Comparison of ENCODE assay signal across 23 cellular contexts in the genomic region with DNA sequence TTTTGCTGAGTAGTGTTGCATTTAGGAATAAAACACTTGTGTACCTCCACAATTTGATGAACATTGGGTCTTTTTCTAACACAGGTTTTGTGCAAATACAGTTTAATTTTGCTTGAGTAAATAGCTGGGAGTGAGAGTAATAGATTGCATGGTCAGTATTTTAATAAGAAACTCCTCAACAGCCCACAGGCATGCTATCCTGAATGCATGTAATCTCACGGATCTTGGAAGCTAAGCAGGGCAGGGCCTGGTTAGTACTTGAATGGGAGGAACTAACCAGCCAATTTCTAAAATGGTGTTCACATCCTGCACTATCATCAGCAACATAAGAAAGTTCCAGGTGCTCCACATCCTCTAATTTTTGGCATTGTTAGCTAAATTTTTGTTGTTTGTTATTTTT.
DNase-seq lines count a peak whose midpoint lies in the region; ATAC-seq, FAIRE-seq and TF ChIP-seq lines count a peak whose summit lies in the region.
"Had no signal": no experiment of that assay in that cellular context is flagged by ENCODE, and none has a peak within 500 bp of the region (broad histone marks: within the 10 kb centered on the region; RNA-seq: fewer than 3 reads in every experiment).

No MANE protein-coding gene starts in this region.

- no peak overlapping the region for H2AFZ ChIP-seq in HepG2 (ENCODE audit: low read length)

- no peak overlapping the region for H3K4me3 Mint-ChIP-seq in chondrocyte (ENCODE audit: unreplicated experiment)
- H3K4me3 Mint-ChIP-seq: CD4-positive, CD25-positive, alpha-beta regulatory T cell had no signal

- H4K20me1 ChIP-seq in HepG2 (ENCODE audit: insufficient read depth, low read length) = no peaks in the 10 kb centered on the region
- H4K20me1 ChIP-seq: BLaER1 had no signal

- no peaks in the 10 kb centered on the region for H3K9me3 ChIP-seq in HepG2 (ENCODE audit: low read length)
- no peaks in the 10 kb centered on the region for H3K9me3 ChIP-seq in right lobe of liver
- H3K9me3 ChIP-seq: BLaER1, MG63, SK-N-SH had no signal

- no peak for TF ChIP-seq CTCF in HepG2 (CRISPR knock-in tag; IDR thresholded peaks at IDR 0.05)
- TF ChIP-seq CTCF in right lobe of liver (IDR thresholded peaks at IDR 0.05) = no peak
- TF ChIP-seq CTCF in chondrocyte (IDR thresholded peaks at IDR 0.05) = no peak

- no peaks in the 10 kb centered on the region for H3K36me3 Mint-ChIP-seq in chondrocyte (ENCODE audit: low read depth)
- H3K36me3 Mint-ChIP-seq: CD4-positive, CD25-positive, alpha-beta regulatory T cell had no signal

- no TSS peak for BruUV-seq in HepG2 (replicated peaks; lab: Mats Ljungman, UMichigan)

- WGBS in HepG2 (ENCODE audit: low lambda C conversion rate) = 8% methylated on average over 1 of the region's 1 CpG
- 70% methylated on average over 1 of the region's 1 CpG for WGBS in right lobe of liver (ENCODE audit: insufficient coverage, low coverage, low lambda C conversion rate, missing lambda C conversion rate)

- H3K9ac ChIP-seq in HepG2 (ENCODE audit: insufficient read depth, low read depth, low read length) = no peak overlapping the region
- H3K9ac ChIP-seq: BLaER1, SK-N-SH had no signal

- no peak overlapping the region for H3K27ac Mint-ChIP-seq in chondrocyte (ENCODE audit: unreplicated experiment)
- H3K27ac Mint-ChIP-seq: CD4-positive, CD25-positive, alpha-beta regulatory T cell had no signal

- H3K27ac ChIP-seq in HepG2 (ENCODE audit: extremely low read length, insufficient read depth, low read length) = no peak overlapping the region
- H3K27ac ChIP-seq in right lobe of liver = no peak overlapping the region
- H3K27ac ChIP-seq: BLaER1 had no signal

- CTCF ChIA-PET in HepG2 (lab: Yijun Ruan, JAX; ENCODE audit: low intra/inter-chr PET ratio, low total read pairs) = no interaction called here

- no peaks in the 10 kb centered on the region for H3K4me1 ChIP-seq in HepG2 (ENCODE audit: insufficient read depth, low read length)
- H3K4me1 ChIP-seq in right lobe of liver = no peaks in the 10 kb centered on the region
- H3K4me1 ChIP-seq: BLaER1 had no signal

- no peaks in the 10 kb centered on the region for H3K9me3 Mint-ChIP-seq in chondrocyte (ENCODE audit: low read depth)

- in situ Hi-C loops in HepG2 (cut with HindIII; ENCODE audit: extremely low pct_ligation_motif_present, low pct_unique_long_range_greater_than_20kb) = no loop called here

- no peaks in the 10 kb centered on the region for H3K79me2 ChIP-seq in HepG2 (ENCODE audit: insufficient read depth, low read length)

- DNase-seq in HepG2 (ENCODE audit: low spot score) (no peak), right lobe of liver (no peak), astrocyte of the hippocampus (ENCODE audit: low read depth, low spot score) (peak; percentile 1), islet precursor cell (peak; percentile 49), cerebellar nuclear complex (lab: John Stamatoyannopoulos, UW) (no peak), chondrocyte (ENCODE audit: low spot score) (no peak), DMS153 treated with DMSO at 0.1 percent for 48 hours (lab: John Stamatoyannopoulos, UW; ENCODE audit: unreplicated experiment) (no peak)
- DNase-seq: 8988T; CD4-positive, CD25-positive, alpha-beta regulatory T cell; DMS53; KG1; MG63; NCI-H1694 treated with DMSO at 0.1 percent for 48 hours; NCI-H2081; NCI-H2227 treated with DMSO at 0.1 percent for 48 hours; NCI-H69; SIG-M5; SK-N-SH; SW 1271 had no signal

- H3K36me3 ChIP-seq in HepG2 (replicated peaks in 1 of 2; ENCODE audit: control insufficient read depth in 1 of 2, insufficient read depth in 2 of 2, low read length in 2 of 2) = no peaks in the 10 kb centered on the region
- H3K36me3 ChIP-seq in right lobe of liver = no peaks in the 10 kb centered on the region
- H3K36me3 ChIP-seq: BLaER1, MG63 had no signal

- H3K4me1 Mint-ChIP-seq in chondrocyte (ENCODE audit: low read depth) = peaks cover 8% of the 10 kb centered on the region
- H3K4me1 Mint-ChIP-seq: CD4-positive, CD25-positive, alpha-beta regulatory T cell had no signal

- H3K4me3 ChIP-seq in HepG2 (replicated peaks in 1 of 3; ENCODE audit: insufficient read depth in 1 of 3, low read depth in 2 of 3, low read length in 3 of 3) (no peak overlapping the region), right lobe of liver (no peak overlapping the region)
- H3K4me3 ChIP-seq: BLaER1, MG63 had no signal

- ATAC-seq in HepG2 (no peak), right lobe of liver (no peak)
- ATAC-seq: Panc1 had no signal

- POLR2A ChIA-PET in HepG2 (lab: Yijun Ruan, JAX) = no interaction called here

- H3K27me3 ChIP-seq in HepG2 (ENCODE audit: control insufficient read depth in 1 of 2, insufficient read depth in 2 of 2, low read length in 2 of 2) (no peaks in the 10 kb centered on the region), right lobe of liver (no peaks in the 10 kb centered on the region)
- H3K27me3 ChIP-seq: BLaER1, MG63 had no signal

- TF ChIP-seq POLR2A in HepG2 (IDR thresholded peaks at IDR 0.05; ENCODE audit: insufficient read depth in 1 of 2, low read depth in 2 of 2, low read length in 2 of 2) (no peak), right lobe of liver (IDR thresholded peaks at IDR 0.05) (no peak)

- no peak for TF ChIP-seq RAD21 in HepG2 (CRISPR knock-in tag; IDR thresholded peaks at IDR 0.05)

- intact Hi-C loops in HepG2 (cut with micrococcal nuclease; ENCODE audit: unreplicated experiment) (no loop called here), right lobe of liver (cut with DNase I) (no loop called here)

- H3K4me2 ChIP-seq in HepG2 (ENCODE audit: low read depth, low read length) = no peak overlapping the region
- H3K4me2 ChIP-seq: BLaER1, SK-N-SH had no signal

- TF ChIP-seq EP300 in HepG2 (IDR thresholded peaks at IDR 0.05; ENCODE audit: low read depth in 2 of 2, low read length in 2 of 2) (no peak), HepG2 (CRISPR knock-in tag; IDR thresholded peaks at IDR 0.05; ENCODE audit: borderline replicate concordance) (no peak)

- FAIRE-seq in HepG2 (lab: Jason Lieb, UNC) = no peak
- FAIRE-seq: G401.6, H54 had no signal

- H3K27me3 Mint-ChIP-seq in chondrocyte (ENCODE audit: low read depth) = no peaks in the 10 kb centered on the region
- H3K27me3 Mint-ChIP-seq: CD4-positive, CD25-positive, alpha-beta regulatory T cell had no signal

TF ChIP-seq in HepG2, 621 proteins besides CTCF, POLR2A, EP300 and RAD21:
- TF ChIP-seq EZH2 (conservative IDR thresholded peaks at IDR 0.05; ENCODE audit: low read depth, low read length) = no peak
- TF ChIP-seq ZBTB7B (CRISPR knock-in tag; IDR thresholded peaks at IDR 0.05) = no peak
- TF ChIP-seq MAFF (IDR thresholded peaks at IDR 0.05; ENCODE audit: low read depth, low read length) = 0 out of 2 replicates have a peak, but pooled peaks have one; percentile 29
- no peak for TF ChIP-seq CCAR2 (optimal IDR thresholded peaks at IDR 0.05; ENCODE audit: low read depth, low read length)
- TF ChIP-seq MAFK (conservative IDR thresholded peaks at IDR 0.05 in 1 of 2, IDR thresholded peaks at IDR 0.05 in 1 of 2; ENCODE audit: low read length in 2 of 2) = peak; percentile 4 to 55; a peak in 2 of 4 replicates
- no peak for TF ChIP-seq ATF1 (CRISPR knock-in tag; IDR thresholded peaks at IDR 0.05)
- TF ChIP-seq PHF8 (CRISPR knock-in tag; IDR thresholded peaks at IDR 0.05) = no peak
- TF ChIP-seq ZKSCAN8 (CRISPR knock-in tag; IDR thresholded peaks at IDR 0.05; ENCODE audit: borderline replicate concordance) = no peak
- TF ChIP-seq ZNF720 (CRISPR knock-in tag; IDR thresholded peaks at IDR 0.05) = no peak
- no peak for TF ChIP-seq ZC3H13 (CRISPR knock-in tag; IDR thresholded peaks at IDR 0.05)
- TF ChIP-seq, protein P1, sequence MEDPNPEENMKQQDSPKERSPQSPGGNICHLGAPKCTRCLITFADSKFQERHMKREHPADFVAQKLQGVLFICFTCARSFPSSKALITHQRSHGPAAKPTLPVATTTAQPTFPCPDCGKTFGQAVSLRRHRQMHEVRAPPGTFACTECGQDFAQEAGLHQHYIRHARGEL (CRISPR knock-in tag; IDR thresholded peaks at IDR 0.05) = no peak
- TF ChIP-seq, protein P2, sequence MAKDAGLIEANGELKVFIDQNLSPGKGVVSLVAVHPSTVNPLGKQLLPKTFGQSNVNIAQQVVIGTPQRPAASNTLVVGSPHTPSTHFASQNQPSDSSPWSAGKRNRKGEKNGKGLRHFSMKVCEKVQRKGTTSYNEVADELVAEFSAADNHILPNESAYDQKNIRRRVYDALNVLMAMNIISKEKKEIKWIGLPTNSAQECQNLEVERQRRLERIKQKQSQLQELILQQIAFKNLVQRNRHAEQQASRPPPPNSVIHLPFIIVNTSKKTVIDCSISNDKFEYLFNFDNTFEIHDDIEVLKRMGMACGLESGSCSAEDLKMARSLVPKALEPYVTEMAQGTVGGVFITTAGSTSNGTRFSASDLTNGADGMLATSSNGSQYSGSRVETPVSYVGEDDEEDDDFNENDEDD (CRISPR knock-in tag; IDR thresholded peaks at IDR 0.05; ENCODE audit: borderline replicate concordance) = no peak
- no peak for TF ChIP-seq NR2F1 (CRISPR knock-in tag; IDR thresholded peaks at IDR 0.05)
- no peak for TF ChIP-seq ZNF432 (CRISPR knock-in tag; IDR thresholded peaks at IDR 0.05; ENCODE audit: borderline replicate concordance)
- TF ChIP-seq KDM5A (IDR thresholded peaks at IDR 0.05; ENCODE audit: borderline replicate concordance, low read length) = no peak
- TF ChIP-seq ZNF776 (CRISPR knock-in tag; IDR thresholded peaks at IDR 0.05) = no peak
- no peak for TF ChIP-seq TCF7L2 (IDR thresholded peaks at IDR 0.05; ENCODE audit: low read depth, low read length)

Comparison
In these comparisons a context has a peak if more than half of its experiments do, and no peak if none do; other contexts are left out.
1. DNase-seq: peak in astrocyte of the hippocampus (single experiment) and islet precursor cell (single experiment); none in HepG2 (single experiment), right lobe of liver (0 of 3), cerebellar nuclear complex (0 of 2), chondrocyte (single experiment) and DMS153 treated with DMSO at 0.1 percent for 48 hours (single experiment).